8 cellular contexts compared by ENCODE assay signal in the genomic region with DNA sequence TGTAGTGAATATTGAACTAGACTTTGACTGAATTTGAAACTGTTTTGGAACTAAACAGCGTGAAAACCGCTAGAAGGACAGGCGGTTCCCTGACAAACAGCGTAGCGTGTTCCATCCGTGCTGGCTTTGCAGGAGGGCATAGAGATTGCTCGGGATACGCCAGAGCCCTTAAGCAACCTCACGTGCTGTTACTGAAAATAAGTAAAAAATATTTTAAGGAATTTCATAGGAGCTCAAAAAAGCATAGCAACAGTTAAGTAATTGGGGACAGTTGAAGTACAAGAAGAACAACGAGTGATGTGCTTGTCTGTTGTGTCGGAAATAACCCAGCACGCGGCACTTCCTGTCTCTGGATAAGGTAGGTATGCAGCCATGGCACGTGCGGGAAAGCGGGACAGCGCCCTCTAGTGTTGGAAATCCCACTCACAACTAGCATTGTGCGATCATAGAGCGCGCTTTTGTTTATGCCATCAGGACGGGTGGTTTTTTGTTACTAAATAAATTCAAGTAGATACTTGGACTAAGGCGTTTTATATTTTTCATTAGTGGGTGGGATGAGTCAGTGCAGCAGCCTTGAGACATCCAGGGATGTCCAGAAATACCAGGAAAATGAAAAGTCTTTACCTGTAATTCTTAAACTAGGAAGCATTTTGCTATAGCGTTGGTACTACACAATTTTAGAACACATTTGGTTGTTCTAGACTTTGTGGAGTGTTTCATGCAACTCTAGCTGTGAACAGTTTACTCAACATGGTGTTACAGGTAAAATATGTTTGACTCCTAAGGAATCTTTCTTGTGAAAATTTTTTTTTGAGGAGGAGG. TPM values are rescaled to one million over a fixed set of nuclear protein-coding genes. Genes with fewer than 3 reads are reported as not detected.
DNase-seq lines count a peak whose midpoint lies in the region; ATAC-seq and TF ChIP-seq lines count a peak whose summit lies in the region.

No MANE protein-coding gene starts in this region.

- in situ Hi-C loops in ACHN (cut with HindIII; ENCODE audit: low pct_ligation_motif_present, low pct_unique_long_range_greater_than_20kb, low sequenced_read_pairs): no loop called here

- H3K4me3 ChIP-seq in left lung: no peak overlapping the region

- ATAC-seq in GM18502 (IDR thresholded peaks at IDR 0.05; ENCODE audit: poor library complexity, unreplicated experiment) (peak; percentile 92), HG03045 (IDR thresholded peaks at IDR 0.05; ENCODE audit: unreplicated experiment) (peak; percentile 85), left lung (peak; percentile 84)
- ATAC-seq in activated CD4-positive, CD25-positive, alpha-beta regulatory T cell treated with anti-CD3 and anti-CD28 coated beads, Interleukin-2, amount 50 U/mL, for 24 hours: peak; percentile 93 to 95
- ATAC-seq in central memory CD8-positive, alpha-beta T cell (replicated peaks; ENCODE audit: extremely low read depth, poor library complexity, severe bottlenecking): peak; percentile 98

- peak; percentile 83 to 88 for TF ChIP-seq CTCF in left lung (IDR thresholded peaks at IDR 0.05)

- peak overlapping the region; percentile 72 for H3K27ac Mint-ChIP-seq in central memory CD8-positive, alpha-beta T cell (ENCODE audit: low read depth)

- H3K4me3 Mint-ChIP-seq in central memory CD8-positive, alpha-beta T cell: peak overlapping the region; percentile 25

- peak; percentile 82 for DNase-seq in ACHN
- DNase-seq in NCI-H2171 (lab: John Stamatoyannopoulos, UW): peak; percentile 12
- peak; percentile 81 to 88 for DNase-seq in central memory CD8-positive, alpha-beta T cell (ENCODE audit: low spot score in 2 of 2)
- peak; percentile 79 to 91 for DNase-seq in left lung
- peak; percentile 81 to 87 for DNase-seq in stimulated activated CD4-positive, alpha-beta T cell treated with anti-CD3 and anti-CD28 coated beads, Interleukin-4, amount 100 ng/mL, for 48 hours (ENCODE audit: low read depth in 2 of 2)

- peaks cover 34% of the 10 kb centered on the region for H3K4me1 Mint-ChIP-seq in central memory CD8-positive, alpha-beta T cell

- H3K36me3 Mint-ChIP-seq in central memory CD8-positive, alpha-beta T cell (ENCODE audit: insufficient read depth): peaks cover 48% of the 10 kb centered on the region

- intact Hi-C loops in left lung (cut with DNase I): no loop called here

- no peaks in the 10 kb centered on the region for H3K9me3 ChIP-seq in left lung

- H3K27me3 ChIP-seq in left lung: no peaks in the 10 kb centered on the region

- no peaks in the 10 kb centered on the region for H3K9me3 Mint-ChIP-seq in central memory CD8-positive, alpha-beta T cell

- peaks cover 0 to 56% of the 10 kb centered on the region in 2 donors for H3K4me1 ChIP-seq in left lung

- peak overlapping the region in 1 of 2 donors; percentile 1 for H3K27ac ChIP-seq in left lung

- H3K27me3 Mint-ChIP-seq in central memory CD8-positive, alpha-beta T cell: no peaks in the 10 kb centered on the region

- peaks cover 0 to 65% of the 10 kb centered on the region in 2 donors for H3K36me3 ChIP-seq in left lung

RNA-seq across cellular contexts. Expression of a gene that starts 50.4 kb away (rescaled TPM):
- 10 to 100 TPM; 76.6 to 98.0 TPM for total RNA-seq in left lung

Comparison
In these comparisons a context has a peak if more than half of its experiments do, and no peak if none do; other contexts are left out.
1. DNase-seq: peak in every context shown above with its lines; median percentile 85 in left lung; 84 in central memory CD8-positive, alpha-beta T cell; 84 in stimulated activated CD4-positive, alpha-beta T cell treated with anti-CD3 and anti-CD28 coated beads, Interleukin-4, amount 100 ng/mL, for 48 hours; 82 in ACHN; 12 in NCI-H2171.